In the genomic region with DNA sequence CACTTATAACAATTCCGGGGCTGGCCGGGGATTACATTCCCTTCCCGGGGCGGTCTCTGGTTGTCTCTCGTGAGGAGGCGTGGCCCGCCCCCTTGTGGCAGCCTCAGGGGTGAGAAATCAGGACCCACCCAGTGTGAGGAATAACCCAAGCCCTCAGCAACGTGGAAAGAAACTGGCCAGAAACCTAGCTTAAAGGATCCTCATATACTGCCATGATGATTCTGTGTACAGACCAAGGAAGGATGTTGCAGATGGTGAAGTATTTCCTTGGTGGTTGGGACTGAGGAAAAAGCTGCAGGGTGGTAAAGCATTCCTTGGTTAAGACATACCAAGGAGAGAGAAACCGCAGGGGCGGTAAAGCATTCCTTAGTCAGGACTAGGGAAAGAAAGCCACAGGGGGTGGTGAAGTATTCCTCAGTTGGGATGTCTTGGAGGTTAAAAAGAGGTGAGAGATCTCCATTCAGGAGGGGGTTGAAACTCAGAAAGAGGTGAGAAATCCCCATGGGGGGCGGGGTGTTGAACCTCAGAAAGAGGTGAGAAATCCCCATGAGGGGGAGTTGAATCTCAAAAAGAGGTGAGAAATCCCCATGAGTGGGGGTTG, we compare ENCODE assay signal across 8 cellular contexts.
DNase-seq lines count a peak whose midpoint lies in the region; ATAC-seq and TF ChIP-seq lines count a peak whose summit lies in the region.

No MANE protein-coding gene starts in this region.

- H3K4me3 ChIP-seq in WERI-Rb-1 (ENCODE audit: low read depth, low read length), result no peak overlapping the region

- intact Hi-C loops in activated naive CD4-positive, alpha-beta T cell treated with anti-CD3 and anti-CD28 coated beads for 36 hours (cut with micrococcal nuclease), result no loop called here

- H3K9me3 Mint-ChIP-seq in activated naive CD4-positive, alpha-beta T cell treated with anti-CD3 and anti-CD28 coated beads for 36 hours, result no peaks in the 10 kb centered on the region

- H3K4me1 Mint-ChIP-seq in activated naive CD4-positive, alpha-beta T cell treated with anti-CD3 and anti-CD28 coated beads for 36 hours (ENCODE audit: low read depth), result peaks cover 16% of the 10 kb centered on the region

- H3K27me3 Mint-ChIP-seq in activated naive CD4-positive, alpha-beta T cell treated with anti-CD3 and anti-CD28 coated beads for 36 hours (ENCODE audit: low read depth), result no peaks in the 10 kb centered on the region

- peak overlapping the region; percentile 42 for H3K27ac Mint-ChIP-seq in activated naive CD4-positive, alpha-beta T cell treated with anti-CD3 and anti-CD28 coated beads for 36 hours

- H3K4me3 Mint-ChIP-seq in activated naive CD4-positive, alpha-beta T cell treated with anti-CD3 and anti-CD28 coated beads for 36 hours, result no peak overlapping the region

- no peaks in the 10 kb centered on the region for H3K36me3 ChIP-seq in WERI-Rb-1

- no peaks in the 10 kb centered on the region for H3K9me3 ChIP-seq in WERI-Rb-1 (ENCODE audit: severe bottlenecking)

- CTCF ChIA-PET in activated naive CD4-positive, alpha-beta T cell treated with anti-CD3 and anti-CD28 coated beads for 36 hours (lab: Charles Lee), result no interaction called here

- peaks cover 11% of the 10 kb centered on the region for H3K36me3 Mint-ChIP-seq in activated naive CD4-positive, alpha-beta T cell treated with anti-CD3 and anti-CD28 coated beads for 36 hours (ENCODE audit: low read depth)

- no peak overlapping the region for H3K27ac ChIP-seq in WERI-Rb-1

- DNase-seq in activated naive CD4-positive, alpha-beta T cell treated with anti-CD3 and anti-CD28 coated beads for 36 hours, result peak; percentile 64
- no peak for DNase-seq in activated naive CD4-positive, alpha-beta T cell (lab: John Stamatoyannopoulos, UW)
- DNase-seq in WERI-Rb-1, result peak; percentile 69
- DNase-seq in iPS-NIHi7 (ENCODE audit: extremely low spot score), result peak; percentile 60
- DNase-seq in stromal cell of bone marrow (ENCODE audit: low read depth), result peak; percentile 8
- DNase-seq in 8988T, result no peak

- ATAC-seq in GM21619 (IDR thresholded peaks at IDR 0.05; ENCODE audit: unreplicated experiment) (no peak), HG03025 (IDR thresholded peaks at IDR 0.05; ENCODE audit: low FRiP score, unreplicated experiment) (no peak)

- H3K27me3 ChIP-seq in WERI-Rb-1 (ENCODE audit: insufficient read depth, low read depth, severe bottlenecking), result no peaks in the 10 kb centered on the region

- TF ChIP-seq CTCF in WERI-Rb-1 (IDR thresholded peaks at IDR 0.05; ENCODE audit: low read depth, low read length), result peak; percentile 64

Comparison
In these comparisons a context has a peak if more than half of its experiments do, and no peak if none do; other contexts are left out.
1. DNase-seq: peak in activated naive CD4-positive, alpha-beta T cell treated with anti-CD3 and anti-CD28 coated beads for 36 hours (single experiment), WERI-Rb-1 (single experiment), iPS-NIHi7 (single experiment) and stromal cell of bone marrow (single experiment); none in activated naive CD4-positive, alpha-beta T cell (0 of 4) and 8988T (single experiment).